13 cellular contexts compared by ENCODE assay signal in genomic region chr17:2266865-2267228, GRCh38. TPM values are rescaled to one million over a fixed set of nuclear protein-coding genes. Genes with fewer than 3 reads are reported as not detected.
A peak's percentile ranks its signal among the peaks of the same experiment; 100 is the strongest.
DNase-seq lines count a peak whose midpoint lies in the region; ATAC-seq, FAIRE-seq and TF ChIP-seq lines count a peak whose summit lies in the region.
"Had no signal": no experiment of that assay in that cellular context is flagged by ENCODE, and none has a peak within 500 bp of the region (broad histone marks: within the 10 kb centered on the region; RNA-seq: fewer than 3 reads in every experiment).

No MANE protein-coding gene starts in this region.

- peak overlapping the region; percentile 76 for H3K4me3 Mint-ChIP-seq in memory B cell

- H3K36me3 ChIP-seq in MM.1S (replicated peaks; ENCODE audit: insufficient read depth, low read length) (no peaks in the 10 kb centered on the region), body of pancreas (replicated peaks in 1 of 2; ENCODE audit: insufficient read depth in 1 of 2, low read depth in 2 of 2) (peaks cover 0 to 2% of the 10 kb centered on the region in 2 donors)
- H3K36me3 ChIP-seq: SJCRH30 had no signal

- H3K27me3 ChIP-seq in MM.1S (replicated peaks; ENCODE audit: insufficient read depth, low read length) (no peaks in the 10 kb centered on the region), body of pancreas (no peaks in the 10 kb centered on the region)
- H3K27me3 ChIP-seq: hepatocyte, SJCRH30 had no signal

- H3K27ac ChIP-seq in MM.1S (ENCODE audit: low read length) (peak overlapping the region; percentile 92), body of pancreas (no peak overlapping the region)
- H3K27ac ChIP-seq: coronary artery, hepatocyte, SJCRH30 had no signal

- no peak for DNase-seq in MM.1S
- no peak for DNase-seq in memory B cell (ENCODE audit: low spot score in 2 of 2)
- DNase-seq in posterior vena cava (ENCODE audit: low spot score): no peak
- DNase-seq in GM12892 (ENCODE audit: insufficient read length): no peak
- DNase-seq in body of pancreas: no peak
- DNase-seq in AG20443 (ENCODE audit: low spot score): no peak
- DNase-seq: NCI-H2081 treated with DMSO at 0.1 percent for 48 hours, SJCRH30 had no signal

- TF ChIP-seq CTCF in MM.1S (IDR thresholded peaks at IDR 0.05; ENCODE audit: low read length) (no peak), body of pancreas (IDR thresholded peaks at IDR 0.05) (no peak)

- peak overlapping the region; percentile 87 for H3K4me2 ChIP-seq in MM.1S (ENCODE audit: low read depth, low read length)
- H3K4me2 ChIP-seq: hepatocyte had no signal

- H4K20me1 ChIP-seq in MM.1S (ENCODE audit: insufficient read depth, low read length): no peaks in the 10 kb centered on the region

- H3K9me3 Mint-ChIP-seq in memory B cell: no peaks in the 10 kb centered on the region

- H3K27me3 Mint-ChIP-seq in memory B cell: no peaks in the 10 kb centered on the region

- no peak for FAIRE-seq in GM12892 (lab: Jason Lieb, UNC)
- FAIRE-seq: urothelium cell line had no signal

- H3K9ac ChIP-seq in MM.1S (ENCODE audit: low read length): peak overlapping the region; percentile 56

- intact Hi-C loops in posterior vena cava (cut with DNase I): loop anchor here in 1 of 2 donors (5.0 kb wide), 1 partner anchor 550 kb away; no protein-coding TSS in a partner anchor
- intact Hi-C loops in body of pancreas (cut with DNase I): no loop called here

- peak overlapping the region; percentile 29; the same call in 1 of the 2 replicates for H3K4me3 ChIP-seq in GM08714 (ENCODE audit: low read length)
- H3K4me3 ChIP-seq in MM.1S (ENCODE audit: low read length): peak overlapping the region; percentile 19; the same call in 1 of the 2 replicates
- no peak overlapping the region for H3K4me3 ChIP-seq in body of pancreas
- H3K4me3 ChIP-seq: coronary artery, hepatocyte, SJCRH30 had no signal

- no peak overlapping the region for H2AFZ ChIP-seq in MM.1S (ENCODE audit: low read length)
- H2AFZ ChIP-seq: hepatocyte had no signal

- H3K36me3 Mint-ChIP-seq in memory B cell: peaks cover 5% of the 10 kb centered on the region

- H3K79me2 ChIP-seq in MM.1S (ENCODE audit: low read length): peaks cover 38% of the 10 kb centered on the region

- WGBS in body of pancreas, 2 donors: 56 to 90% methylated on average over 3 of the region's 3 CpGs

- peaks cover 27% of the 10 kb centered on the region for H3F3A ChIP-seq in MM.1S (ENCODE audit: insufficient read depth, low read length)

- H3K9me2 ChIP-seq in MM.1S (replicated peaks; ENCODE audit: insufficient read depth, low read length): no peaks in the 10 kb centered on the region

- peaks cover 15% of the 10 kb centered on the region for H3K4me1 Mint-ChIP-seq in memory B cell

- H3K4me1 ChIP-seq in MM.1S (ENCODE audit: low read length) (peaks cover 35% of the 10 kb centered on the region), body of pancreas (no peaks in the 10 kb centered on the region)
- H3K4me1 ChIP-seq: SJCRH30 had no signal

- peak overlapping the region; percentile 99 for H3K27ac Mint-ChIP-seq in memory B cell

- peak; percentile 7 for ATAC-seq in GM21423 (IDR thresholded peaks at IDR 0.05; ENCODE audit: unreplicated experiment)
- no peak for ATAC-seq in memory B cell (ENCODE audit: low read depth)
- ATAC-seq in body of pancreas: no peak

- H3K9me3 ChIP-seq in MM.1S (replicated peaks; ENCODE audit: insufficient read depth, low read length) (no peaks in the 10 kb centered on the region), body of pancreas (no peaks in the 10 kb centered on the region)
- H3K9me3 ChIP-seq: SJCRH30 had no signal

- no peak for TF ChIP-seq POLR2A in GM12892 (IDR thresholded peaks at IDR 0.05; ENCODE audit: low read depth, low read length)
- no peak for TF ChIP-seq POLR2A in body of pancreas (IDR thresholded peaks at IDR 0.05)

RNA-seq across cellular contexts. Expression of gene SMG6, which starts 36.7 kb away (rescaled TPM):
- total RNA-seq in posterior vena cava (10 to 100 TPM; 36.2 to 43.8 TPM), body of pancreas (10 to 100 TPM; 12.5 to 22.1 TPM)
- polyA plus RNA-seq in GM12892 (2012; ENCODE audit: missing spikeins): 20.9 TPM

RNA-seq across cellular contexts. Expression of gene SRR, which starts 36.9 kb away (rescaled TPM):
- 10 to 100 TPM in 1 of 2 donors, 1 to 10 TPM in 1; 7.4 to 10.9 TPM for total RNA-seq in posterior vena cava
- 11.1 TPM for polyA plus RNA-seq in GM12892 (2012; ENCODE audit: missing spikeins)
- 1 to 10 TPM; 4.6 to 9.3 TPM for total RNA-seq in body of pancreas

Comparison
In these comparisons a context has a peak if more than half of its experiments do, and no peak if none do; other contexts are left out.
1. H3K4me3 ChIP-seq: peak in GM08714 (single experiment) and MM.1S (single experiment); none in body of pancreas (0 of 2).